ENCODE assay signal across 1 cellular context in genomic region chr19:50432658-50433057, GRCh38.
TF ChIP-seq lines count a peak whose summit lies in the region.

Gene MYBPC2 (plus strand): TSS chr19:50432892. CDS start chr19:50432954, 62 bp downstream.

TF ChIP-seq in HCT116, 20 proteins besides CTCF, POLR2A, EP300 and RAD21 (continued from another document):
- TF ChIP-seq EGR1 (IDR thresholded peaks at IDR 0.05; ENCODE audit: low read depth): no peak
- TF ChIP-seq POLR2AphosphoS5 (IDR thresholded peaks at IDR 0.05; ENCODE audit: low read depth, low read length): no peak
